In genomic region chr11:117998201-117998579, GRCh38 we compare ENCODE assay signal across 12 cellular contexts. TPM values are rescaled to one million over a fixed set of nuclear protein-coding genes. Genes with fewer than 3 reads are reported as not detected.
DNase-seq lines count a peak whose midpoint lies in the region; ATAC-seq and TF ChIP-seq lines count a peak whose summit lies in the region.
"Had no signal": no experiment of that assay in that cellular context is flagged by ENCODE, and none has a peak within 500 bp of the region (broad histone marks: within the 10 kb centered on the region; RNA-seq: fewer than 3 reads in every experiment).

No MANE protein-coding gene starts in this region.

- H3K9me2 ChIP-seq in OCI-LY7 (ENCODE audit: insufficient read depth, low read length) = no peaks in the 10 kb centered on the region
- H3K9me2 ChIP-seq: SK-N-SH had no signal

- H3K27ac ChIP-seq in OCI-LY7 (ENCODE audit: low read depth, low read length, poor library complexity, severe bottlenecking) = no peak overlapping the region

- POLR2A ChIA-PET in OCI-LY7 (lab: Charles Lee) = interaction anchor here (0.7 to 2.7 kb wide), 3 partner anchors 8 to 55 kb away, joined by 3 to 15 read pairs (median 14); no protein-coding TSS in a partner anchor

- DNase-seq in activated naive CD4-positive, alpha-beta T cell treated with anti-CD3 and anti-CD28 coated beads, Interleukin-2, amount 50 U/mL, for 72 hours (ENCODE audit: low spot score in 2 of 2) = no peak
- DNase-seq in NCI-H1105 treated with DMSO at 0.1 percent for 48 hours (lab: John Stamatoyannopoulos, UW) (no peak), SIG-M5 treated with dmso at 0.1 percent for 504 hours (lab: John Stamatoyannopoulos, UW; ENCODE audit: unreplicated experiment) (no peak), OCI-LY7 (ENCODE audit: low spot score) (no peak), SW480 (ENCODE audit: low spot score) (no peak)
- DNase-seq: activated gamma-delta T cell, NCI-H146, SK-N-SH, stomach had no signal

- intact Hi-C loops in OCI-LY7 (cut with micrococcal nuclease; ENCODE audit: unreplicated experiment) = no loop called here

- TF ChIP-seq CTCF in OCI-LY7 (conservative IDR thresholded peaks at IDR 0.05; ENCODE audit: low read length) = no peak

- BruUV-seq in OCI-LY7 (replicated peaks; lab: Mats Ljungman, UMichigan) = no TSS peak

- peak overlapping the region; percentile 81 to 85 for H3K27ac Mint-ChIP-seq in activated naive CD4-positive, alpha-beta T cell treated with anti-CD3 and anti-CD28 coated beads, Interleukin-2, amount 50 U/mL, for 72 hours

- H3K4me3 ChIP-seq in OCI-LY7 (ENCODE audit: low read depth, low read length, poor library complexity, severe bottlenecking) = no peak overlapping the region
- H3K4me3 ChIP-seq: stomach had no signal

- no peaks in the 10 kb centered on the region for H3K79me2 ChIP-seq in OCI-LY7 (ENCODE audit: insufficient read depth, low read depth, low read length)

- no peak overlapping the region for H3K4me2 ChIP-seq in OCI-LY7 (ENCODE audit: low read length)
- H3K4me2 ChIP-seq: SK-N-SH had no signal

- ATAC-seq in GM18499 (IDR thresholded peaks at IDR 0.05; ENCODE audit: insufficient read depth, unreplicated experiment) (peak; percentile 81), GM19468 (IDR thresholded peaks at IDR 0.05; ENCODE audit: extremely low read depth, unreplicated experiment) (peak; percentile 72), HG03097 (IDR thresholded peaks at IDR 0.05; ENCODE audit: low FRiP score, unreplicated experiment) (peak; percentile 53)
- peak; percentile 3 to 45 for ATAC-seq in activated naive CD4-positive, alpha-beta T cell treated with anti-CD3 and anti-CD28 coated beads, Interleukin-2, amount 50 U/mL, for 72 hours

- peaks cover 30% of the 10 kb centered on the region for H3K4me1 ChIP-seq in OCI-LY7 (ENCODE audit: insufficient read depth, low read length, poor library complexity, severe bottlenecking)

- H2AFZ ChIP-seq in OCI-LY7 (ENCODE audit: low read length) = no peak overlapping the region

- H3K9me3 Mint-ChIP-seq in activated naive CD4-positive, alpha-beta T cell treated with anti-CD3 and anti-CD28 coated beads, Interleukin-2, amount 50 U/mL, for 72 hours = peaks cover 0 to 7% of the 10 kb centered on the region in 2 donors

- no peaks in the 10 kb centered on the region for H4K20me1 ChIP-seq in OCI-LY7 (ENCODE audit: insufficient read depth, low read length)

- peaks cover 75% of the 10 kb centered on the region for H3K36me3 ChIP-seq in OCI-LY7 (ENCODE audit: insufficient read depth, low read length)

- no peaks in the 10 kb centered on the region for H3K9me3 ChIP-seq in OCI-LY7 (ENCODE audit: low read length)
- H3K9me3 ChIP-seq: SK-N-SH, stomach had no signal

- peaks cover 46 to 51% of the 10 kb centered on the region in 2 donors for H3K36me3 Mint-ChIP-seq in activated naive CD4-positive, alpha-beta T cell treated with anti-CD3 and anti-CD28 coated beads, Interleukin-2, amount 50 U/mL, for 72 hours

- CTCF ChIA-PET in OCI-LY7 (lab: Charles Lee; ENCODE audit: unreplicated experiment) = no interaction called here

RNA-seq across cellular contexts. Expression of gene IL10RA, which starts 12.0 kb away (rescaled TPM):
- 10 to 100 TPM; 31.6 to 32.2 TPM for total RNA-seq in activated naive CD4-positive, alpha-beta T cell treated with anti-CD3 and anti-CD28 coated beads, Interleukin-2, amount 50 U/mL, for 72 hours
- 8.2 and 15.7 TPM in 2 replicates for total RNA-seq in OCI-LY7 (2014; rRNA removed; shearing (Covaris generic))
- total RNA-seq in OCI-LY7 (2022) = 18.3 and 25.2 TPM in 2 replicates

Comparison
In these comparisons a context has a peak if more than half of its experiments do, and no peak if none do; other contexts are left out.
1. ATAC-seq: peak in every context shown above with its lines; median percentile 81 in GM18499; 72 in GM19468; 53 in HG03097; 24 in activated naive CD4-positive, alpha-beta T cell treated with anti-CD3 and anti-CD28 coated beads, Interleukin-2, amount 50 U/mL, for 72 hours.